ENCODE assay signal across 19 cellular contexts in genomic region chr6:151101116-151101810, GRCh38.
DNase-seq lines count a peak whose midpoint lies in the region; ATAC-seq and TF ChIP-seq lines count a peak whose summit lies in the region.
"Had no signal": no experiment of that assay in that cellular context is flagged by ENCODE, and none has a peak within 500 bp of the region (broad histone marks: within the 10 kb centered on the region; RNA-seq: fewer than 3 reads in every experiment).

No MANE protein-coding gene starts in this region.

- no peak overlapping the region for H2AFZ ChIP-seq in mesenchymal stem cell (ENCODE audit: low read depth, low read length)

- no peak overlapping the region for H2BK120ac ChIP-seq in mesenchymal stem cell (ENCODE audit: low read depth, low read length)

- no peak for TF ChIP-seq POLR2A in gastroesophageal sphincter (IDR thresholded peaks at IDR 0.05)

- no peak overlapping the region for H2BK5ac ChIP-seq in mesenchymal stem cell (ENCODE audit: low read depth, low read length, poor library complexity, severe bottlenecking)

- H2BK12ac ChIP-seq in mesenchymal stem cell (ENCODE audit: low read length in 2 of 2) = no peak overlapping the region

- no peak overlapping the region for H3K18ac ChIP-seq in mesenchymal stem cell (ENCODE audit: low read depth in 1 of 2, low read length in 2 of 2)

- H3K79me1 ChIP-seq in mesenchymal stem cell (replicated peaks; ENCODE audit: low read length, poor library complexity, severe bottlenecking) = no peaks in the 10 kb centered on the region

- intact Hi-C loops in posterior vena cava (cut with DNase I) = loop anchor here in 1 of 2 donors (10.0 kb wide), 1 partner anchor 124 kb away; no protein-coding TSS in a partner anchor

- WGBS in gastroesophageal sphincter (ENCODE audit: low coverage in 1 of 2), 2 donors = 14 to 25% methylated on average over 6 to 7 of the region's 7 CpGs
- 62% methylated on average over 6 of the region's 7 CpGs for WGBS in mesenchymal stem cell

- TF ChIP-seq CTCF in gastroesophageal sphincter (IDR thresholded peaks at IDR 0.05) = no peak

- no peak overlapping the region for H3K4me2 ChIP-seq in mesenchymal stem cell (ENCODE audit: low read length, poor library complexity, severe bottlenecking)
- H3K4me2 ChIP-seq: SK-N-SH had no signal

- peak; percentile 69 for DNase-seq in amniotic epithelial cell (ENCODE audit: low read depth)
- DNase-seq in mesenchymal stem cell = peak; percentile 60
- DNase-seq in posterior vena cava (ENCODE audit: low spot score) = no peak
- no peak for DNase-seq in germinal center (ENCODE audit: low spot score)
- no peak for DNase-seq in NAMALWA (ENCODE audit: low spot score)
- DNase-seq: activated CD4-positive, alpha-beta T cell treated with anti-CD3 and anti-CD28 coated beads, Interleukin-2, amount 50 U/mL, for 4 hours; activated naive CD4-positive, alpha-beta T cell treated with anti-CD3 and anti-CD28 coated beads, Interleukin-2, amount 50 U/mL, for 16 hours; activated T-cell treated with anti-CD3 and anti-CD28 coated beads, Interleukin-2, amount 50 U/mL, for 1 hour; brain microvascular endothelial cell; HCEC 1CT; Kasumi-1; NCI-H1417; SK-N-SH; stimulated activated CD4-positive, alpha-beta T cell treated with anti-CD3 and anti-CD28 coated beads, Interleukin-15, amount 100 ng/mL, for 24 hours; stimulated activated naive CD4-positive, alpha-beta T cell had no signal

- no peak overlapping the region for H2AK5ac ChIP-seq in mesenchymal stem cell (ENCODE audit: low read length, severe bottlenecking)

- TF ChIP-seq EP300 in gastroesophageal sphincter (IDR thresholded peaks at IDR 0.05) = no peak

- peak; percentile 50 for ATAC-seq in gastroesophageal sphincter
- ATAC-seq in GM18517 (IDR thresholded peaks at IDR 0.05; ENCODE audit: unreplicated experiment) = no peak
- ATAC-seq: Panc1 had no signal

- H3K9ac ChIP-seq in mesenchymal stem cell (ENCODE audit: low read length) = no peak overlapping the region
- H3K9ac ChIP-seq in subcutaneous abdominal adipose tissue (ENCODE audit: low read length in 5 of 5) = peak overlapping the region in 4 of 5 donors; percentile 6 to 70 (median 54)
- H3K9ac ChIP-seq: SK-N-SH had no signal

- no peak overlapping the region for H3K4ac ChIP-seq in mesenchymal stem cell (ENCODE audit: low read depth in 1 of 2, low read length in 2 of 2)

- H3K27ac ChIP-seq in gastroesophageal sphincter (peak overlapping the region; percentile 40 to 78 (median 53)), mesenchymal stem cell (ENCODE audit: low read length, poor library complexity, severe bottlenecking) (no peak overlapping the region), subcutaneous abdominal adipose tissue (ENCODE audit: low read depth, low read length) (peak overlapping the region; percentile 90)
- H3K27ac ChIP-seq: brain microvascular endothelial cell had no signal

- H2BK15ac ChIP-seq in mesenchymal stem cell (ENCODE audit: low read depth, poor library complexity, severe bottlenecking) = no peak overlapping the region

- H3K14ac ChIP-seq in mesenchymal stem cell (ENCODE audit: low read length in 2 of 2) = no peak overlapping the region

- H3K4me3 ChIP-seq in gastroesophageal sphincter (no peak overlapping the region), mesenchymal stem cell (ENCODE audit: insufficient read depth in 1 of 2, low read depth in 1 of 2, low read length in 2 of 2) (no peak overlapping the region), subcutaneous abdominal adipose tissue (ENCODE audit: low read depth in 1 of 5, low read length in 5 of 5) (peak overlapping the region in 1 of 5 donors; percentile 29)

- H3K36me3 ChIP-seq in gastroesophageal sphincter (no peaks in the 10 kb centered on the region), mesenchymal stem cell (ENCODE audit: control insufficient read depth in 1 of 2, insufficient read depth in 2 of 2, low read depth in 1 of 2, low read length in 2 of 2) (peaks cover 11 to 16% of the 10 kb centered on the region in 2 experiments), subcutaneous abdominal adipose tissue (ENCODE audit: control insufficient read depth in 5 of 5, insufficient read depth in 5 of 5, low read length in 5 of 5) (no peaks in the 10 kb centered on the region)

- H4K91ac ChIP-seq in mesenchymal stem cell (ENCODE audit: low read length) = no peak overlapping the region

- no peaks in the 10 kb centered on the region for H3K9me3 ChIP-seq in gastroesophageal sphincter
- no peaks in the 10 kb centered on the region for H3K9me3 ChIP-seq in mesenchymal stem cell (ENCODE audit: control insufficient read depth, low read length)
- H3K9me3 ChIP-seq in subcutaneous abdominal adipose tissue (ENCODE audit: control insufficient read depth in 5 of 5, low read length in 5 of 5) = no peaks in the 10 kb centered on the region
- H3K9me3 ChIP-seq: SK-N-SH had no signal

- no peak overlapping the region for H3K23ac ChIP-seq in mesenchymal stem cell (ENCODE audit: low read length in 2 of 2)

- H4K8ac ChIP-seq in mesenchymal stem cell (ENCODE audit: low read length) = no peak overlapping the region

- H3K4me1 ChIP-seq in gastroesophageal sphincter (peaks cover 0 to 21% (median 0%) of the 10 kb centered on the region in 3 donors), mesenchymal stem cell (ENCODE audit: control insufficient read depth, insufficient read depth, low read depth, low read length) (no peaks in the 10 kb centered on the region), subcutaneous abdominal adipose tissue (ENCODE audit: control insufficient read depth in 5 of 5, insufficient read depth in 5 of 5, low read length in 5 of 5) (peaks cover 4 to 35% (median 22%) of the 10 kb centered on the region in 5 donors)

- H3K27me3 ChIP-seq in gastroesophageal sphincter (no peaks in the 10 kb centered on the region), mesenchymal stem cell (ENCODE audit: control insufficient read depth in 1 of 2, insufficient read depth in 1 of 2, low read length in 2 of 2) (no peaks in the 10 kb centered on the region), subcutaneous abdominal adipose tissue (ENCODE audit: control insufficient read depth in 5 of 5, insufficient read depth in 4 of 5, low read length in 5 of 5) (no peaks in the 10 kb centered on the region)
- H3K27me3 ChIP-seq: brain microvascular endothelial cell had no signal

Comparison
In these comparisons a context has a peak if more than half of its experiments do, and no peak if none do; other contexts are left out.
1. DNase-seq: peak in amniotic epithelial cell (single experiment) and mesenchymal stem cell (single experiment); none in posterior vena cava (single experiment), germinal center (single experiment) and NAMALWA (single experiment).